4 cellular contexts compared by ENCODE assay signal in genomic region chr17:10824874-10825273, GRCh38. TPM values are rescaled to one million over a fixed set of nuclear protein-coding genes. Genes with fewer than 3 reads are reported as not detected.
"Had no signal": no experiment of that assay in that cellular context is flagged by ENCODE, and none has a peak within 500 bp of the region (broad histone marks: within the 10 kb centered on the region; RNA-seq: fewer than 3 reads in every experiment).

No MANE protein-coding gene starts in this region.

- H3K4me3 ChIP-seq: GM12878 had no signal

- ATAC-seq: GM12878 had no signal

- DNase-seq: GDM1, GF-D8 had no signal

RNA-seq across cellular contexts. Expression of gene PIRT, which starts 13.0 kb away (rescaled TPM):
- total RNA-seq: G401, GM12878 had no signal

RNA-seq across cellular contexts. Expression of gene TMEM238L, which starts 21.0 kb away (rescaled TPM):
- total RNA-seq: G401, GM12878 had no signal
